Comparison of ENCODE assay signal across 27 cellular contexts in genomic region chr18:36364911-36365624, GRCh38.
A peak's percentile ranks its signal among the peaks of the same experiment; 100 is the strongest.
DNase-seq lines count a peak whose midpoint lies in the region; ATAC-seq, FAIRE-seq and TF ChIP-seq lines count a peak whose summit lies in the region.
"Had no signal": no experiment of that assay in that cellular context is flagged by ENCODE, and none has a peak within 500 bp of the region (broad histone marks: within the 10 kb centered on the region; RNA-seq: fewer than 3 reads in every experiment).

No MANE protein-coding gene starts in this region.

- POLR2A ChIA-PET in SK-N-SH (lab: Yijun Ruan, JAX), result interaction anchor here (0.5 to 1.4 kb wide), 2 partner anchors 38 to 67 kb away, joined by 3 to 4 read pairs; no protein-coding TSS in a partner anchor
- POLR2A ChIA-PET in GM12878 (lab: Charles Lee), result interaction anchor here (0.6 to 5.1 kb wide), 10 partner anchors 9 to 206 kb away, joined by 3 to 51 read pairs (median 4); partner anchors contain the start of gene FHOD3

- DNase-seq in SK-N-SH (peak; percentile 27), D721Med (ENCODE audit: insufficient read length, low spot score) (no peak), GM12878 (ENCODE audit: low read depth, low spot score) (no peak), nephron progenitor cell (no peak), NCI-H146 treated with DMSO at 0.1 percent for 48 hours (lab: John Stamatoyannopoulos, UW; ENCODE audit: unreplicated experiment) (no peak)
- DNase-seq: AML-193; Caco-2; Calu3; CD4-positive, alpha-beta T cell; CD8-positive, alpha-beta T cell; DMS 273 treated with DMSO at 0.1 percent for 48 hours; DMS153; DMS53; DMS79; DND-41; EL; GDM1 had no signal

- H3K9me3 ChIP-seq in SK-N-SH, result no peaks in the 10 kb centered on the region
- H3K9me3 ChIP-seq in GM12878 (replicated peaks; ENCODE audit: control insufficient read depth, insufficient read depth, low read length), result no peaks in the 10 kb centered on the region; the same call in 2 of the 3 replicates
- H3K9me3 ChIP-seq: A549, Caco-2 had no signal

- RAD21 ChIA-PET in GM12878 (lab: Charles Lee; ENCODE audit: unreplicated experiment), result interaction anchor here (0.6 to 13.5 kb wide), 19 partner anchors 9 to 192 kb away, joined by 3 to 203 read pairs (median 5); partner anchors contain the start of gene FHOD3

- H3K4me1 ChIP-seq in SK-N-SH (ENCODE audit: control insufficient read depth in 1 of 2, insufficient read depth in 2 of 2, low read depth in 1 of 2, low read length in 1 of 2), result peaks cover 0 to 22% of the 10 kb centered on the region in 2 experiments; a peak in 2 of 4 replicates
- H3K4me1 ChIP-seq in GM12878 (ENCODE audit: control insufficient read depth, insufficient read depth, low read length), result peaks cover 23% of the 10 kb centered on the region
- H3K4me1 ChIP-seq: A549; BLaER1 treated with 17β-estradiol and CSF1 and Interleukin-3, amounts not matched to agents 10 nM and 100 nM; Caco-2 had no signal

- H3K27ac ChIP-seq in SK-N-SH (ENCODE audit: low read depth in 2 of 2, low read length in 1 of 2), result peak overlapping the region in 1 of 2 experiments; percentile 76; a peak in 2 of 4 replicates
- peak overlapping the region; percentile 48 for H3K27ac ChIP-seq in GM12878 (ENCODE audit: control insufficient read depth, insufficient read depth)
- H3K27ac ChIP-seq: 22Rv1; A549; BLaER1 treated with 17β-estradiol and CSF1 and Interleukin-3, amounts not matched to agents 10 nM and 100 nM; C4-2B had no signal

- peaks cover 3% of the 10 kb centered on the region for H3K27me3 Mint-ChIP-seq in nephron progenitor cell (ENCODE audit: low read depth, poor library complexity)

- H3F3A ChIP-seq in SK-N-SH (replicated peaks; ENCODE audit: insufficient read depth), result no peaks in the 10 kb centered on the region

- CTCF ChIA-PET in SK-N-SH (lab: Yijun Ruan, JAX), result interaction anchor here (1.0 to 1.2 kb wide), 2 partner anchors 13 to 207 kb away, joined by 3 read pairs; no protein-coding TSS in a partner anchor
- CTCF ChIA-PET in GM12878 (lab: Yijun Ruan, JAX), result interaction anchor here (1.0 to 4.3 kb wide), 9 partner anchors 14 to 270 kb away, joined by 3 to 21 read pairs (median 4); partner anchors contain the start of gene FHOD3

- H3K4me1 Mint-ChIP-seq in nephron progenitor cell, result peaks cover 22% of the 10 kb centered on the region
- H3K4me1 Mint-ChIP-seq: B cell had no signal

- H3K4me3 Mint-ChIP-seq in nephron progenitor cell, result no peak overlapping the region
- H3K4me3 Mint-ChIP-seq: B cell; CD4-positive, alpha-beta T cell; CD8-positive, alpha-beta T cell had no signal

- TF ChIP-seq EP300 in SK-N-SH (IDR thresholded peaks at IDR 0.05; ENCODE audit: borderline replicate concordance in 1 of 2, low read depth in 1 of 2, low read length in 1 of 2) (0 out of 4 replicates have a peak, but pooled peaks of 1 of the 2 experiments have one; percentile 52), GM12878 (IDR thresholded peaks at IDR 0.05; ENCODE audit: borderline replicate concordance in 1 of 2, control insufficient read depth in 1 of 2, low read depth in 2 of 2, low read length in 2 of 2) (no peak)

- FAIRE-seq in D721Med (lab: Jason Lieb, UNC) (peak; percentile 55), GM12878 (lab: Jason Lieb, UNC) (no peak)
- FAIRE-seq: A549, GM12891, GM19239 had no signal

- no peak overlapping the region for H2AFZ ChIP-seq in SK-N-SH (ENCODE audit: low read depth)
- H2AFZ ChIP-seq in GM12878 (ENCODE audit: control insufficient read depth, low read depth, low read length), result no peak overlapping the region

- H3K36me3 Mint-ChIP-seq in nephron progenitor cell (ENCODE audit: low read depth), result peaks cover 33% of the 10 kb centered on the region
- H3K36me3 Mint-ChIP-seq: CD8-positive, alpha-beta T cell had no signal

- H3K9me3 Mint-ChIP-seq in nephron progenitor cell, result peaks cover 24% of the 10 kb centered on the region
- H3K9me3 Mint-ChIP-seq: CD4-positive, alpha-beta T cell; CD8-positive, alpha-beta T cell had no signal

- TF ChIP-seq POLR2A in GM12878 (IDR thresholded peaks at IDR 0.05; ENCODE audit: low read depth, low read length), result no peak

- SMC1A ChIA-PET in GM12878 (lab: Charles Lee; ENCODE audit: uncharacterized antibody, unreplicated experiment), result interaction anchor here (1.0 to 41.4 kb wide), 12 partner anchors 9 to 347 kb away, joined by 3 to 1180 read pairs (median 33); partner anchors contain the start of gene FHOD3

- in situ Hi-C loops in GM12878 (cut with MboI), result no loop called here

- no peak overlapping the region for H3K4me3 ChIP-seq in SK-N-SH (ENCODE audit: low read depth in 2 of 2, low read length in 1 of 2)
- no peak overlapping the region for H3K4me3 ChIP-seq in GM12878
- H3K4me3 ChIP-seq: A549; BLaER1 treated with 17β-estradiol and CSF1 and Interleukin-3, amounts not matched to agents 10 nM and 100 nM had no signal

- H3K4me2 ChIP-seq in SK-N-SH (no peak overlapping the region), GM12878 (ENCODE audit: control insufficient read depth, insufficient read depth) (no peak overlapping the region)
- H3K4me2 ChIP-seq: A549; BLaER1 treated with 17β-estradiol and CSF1 and Interleukin-3, amounts not matched to agents 10 nM and 100 nM had no signal

- H3K27ac Mint-ChIP-seq in nephron progenitor cell, result peak overlapping the region; percentile 44
- H3K27ac Mint-ChIP-seq: B cell; CD4-positive, alpha-beta T cell; CD8-positive, alpha-beta T cell had no signal

- H3K9me2 ChIP-seq in SK-N-SH, result no peaks in the 10 kb centered on the region

- intact Hi-C loops in GM12878 (cut with micrococcal nuclease; ENCODE audit: unreplicated experiment), result no loop called here

- WGBS in SK-N-SH (ENCODE audit: low lambda C conversion rate), result 74% methylated on average over 2 of the region's 2 CpGs
- 19% methylated on average over 2 of the region's 2 CpGs for WGBS in GM12878 (ENCODE audit: insufficient coverage, insufficient replicate concordance, low lambda C conversion rate, missing lambda C conversion rate)

- TF ChIP-seq RAD21 in SK-N-SH (IDR thresholded peaks at IDR 0.05; ENCODE audit: low read length) (no peak), GM12878 (IDR thresholded peaks at IDR 0.05; ENCODE audit: insufficient read depth, low read depth, low read length) (no peak)

- H3K9ac ChIP-seq in SK-N-SH (no peak overlapping the region), GM12878 (ENCODE audit: control insufficient read depth, insufficient read depth, low read length) (no peak overlapping the region)
- H3K9ac ChIP-seq: BLaER1 treated with 17β-estradiol and CSF1 and Interleukin-3, amounts not matched to agents 10 nM and 100 nM had no signal

- no peak for TF ChIP-seq CTCF in SK-N-SH (IDR thresholded peaks at IDR 0.05)
- TF ChIP-seq CTCF in D721Med (IDR thresholded peaks at IDR 0.05; ENCODE audit: insufficient read depth, missing control alignments), result no peak
- no peak for TF ChIP-seq CTCF in GM12878 (IDR thresholded peaks at IDR 0.05 in 2 of 3, conservative IDR thresholded peaks at IDR 0.05 in 1 of 3; ENCODE audit: control insufficient read depth in 2 of 3, extremely low read depth in 1 of 3, insufficient read depth in 1 of 3, low read depth in 3 of 3, low read length in 3 of 3)
- no peak for TF ChIP-seq CTCF in nephron progenitor cell (IDR thresholded peaks at IDR 0.05)

- BruUV-seq in GM12878 (replicated peaks; lab: Mats Ljungman, UMichigan), result no TSS peak

- no peaks in the 10 kb centered on the region for H3K79me2 ChIP-seq in SK-N-SH (ENCODE audit: insufficient read depth)
- no peaks in the 10 kb centered on the region; the same call in 1 of the 2 replicates for H3K79me2 ChIP-seq in GM12878 (ENCODE audit: control insufficient read depth, insufficient read depth, low read length)

- no peak for ATAC-seq in SK-N-SH treated with all-trans-retinoic acid at 6 μM for 48 hours
- ATAC-seq in GM12878, result no peak
- no peak for ATAC-seq in HG02973 (IDR thresholded peaks at IDR 0.05; ENCODE audit: unreplicated experiment)
- no peak for ATAC-seq in GM21529 (IDR thresholded peaks at IDR 0.05; ENCODE audit: unreplicated experiment)
- ATAC-seq: A549; CD8-positive, alpha-beta T cell had no signal

- H3K27me3 ChIP-seq in SK-N-SH (ENCODE audit: insufficient read depth) (no peaks in the 10 kb centered on the region), GM12878 (replicated peaks in 1 of 2; ENCODE audit: control insufficient read depth in 2 of 2, insufficient read depth in 2 of 2, low read length in 1 of 2) (no peaks in the 10 kb centered on the region)

- H3K36me3 ChIP-seq in SK-N-SH (replicated peaks in 1 of 2; ENCODE audit: control insufficient read depth in 1 of 2, insufficient read depth in 2 of 2, low read length in 1 of 2) (no peaks in the 10 kb centered on the region), GM12878 (ENCODE audit: control insufficient read depth in 2 of 2, insufficient read depth in 2 of 2, low read length in 1 of 2) (no peaks in the 10 kb centered on the region; a peak in 1 of 4 replicates)
- H3K36me3 ChIP-seq: BLaER1 treated with 17β-estradiol and CSF1 and Interleukin-3, amounts not matched to agents 10 nM and 100 nM had no signal

- H4K20me1 ChIP-seq in SK-N-SH (ENCODE audit: insufficient read depth) (no peaks in the 10 kb centered on the region), GM12878 (ENCODE audit: control insufficient read depth, insufficient read depth) (no peaks in the 10 kb centered on the region)
- H4K20me1 ChIP-seq: BLaER1 treated with 17β-estradiol and CSF1 and Interleukin-3, amounts not matched to agents 10 nM and 100 nM had no signal

TF ChIP-seq in SK-N-SH treated with all-trans-retinoic acid at 6 μM for 48 hours, 23 proteins besides CTCF, POLR2A, EP300 and RAD21 (continues in another document):
- TF ChIP-seq ZFP3 (CRISPR knock-in tag; IDR thresholded peaks at IDR 0.05) (no peak), ZNF565 (CRISPR knock-in tag; conservative IDR thresholded peaks at IDR 0.05; ENCODE audit: low read depth) (no peak), ISL1 (CRISPR knock-in tag; IDR thresholded peaks at IDR 0.05) (no peak), GLIS3 (CRISPR knock-in tag; IDR thresholded peaks at IDR 0.05) (no peak), ZNF70 (CRISPR knock-in tag; IDR thresholded peaks at IDR 0.05) (no peak), SNAI2 (CRISPR knock-in tag; IDR thresholded peaks at IDR 0.05) (no peak), PPARA (CRISPR knock-in tag; IDR thresholded peaks at IDR 0.05; ENCODE audit: borderline replicate concordance) (no peak), TOX (CRISPR knock-in tag; IDR thresholded peaks at IDR 0.05; ENCODE audit: borderline replicate concordance) (no peak), ZFP30 (CRISPR knock-in tag; IDR thresholded peaks at IDR 0.05) (no peak)

TF ChIP-seq in GM12878, 131 proteins besides CTCF, POLR2A, EP300 and RAD21 (continues in another document):
- no peak for TF ChIP-seq FOS (IDR thresholded peaks at IDR 0.05; ENCODE audit: borderline replicate concordance, extremely low read depth, insufficient read length)
- TF ChIP-seq, protein P1, sequence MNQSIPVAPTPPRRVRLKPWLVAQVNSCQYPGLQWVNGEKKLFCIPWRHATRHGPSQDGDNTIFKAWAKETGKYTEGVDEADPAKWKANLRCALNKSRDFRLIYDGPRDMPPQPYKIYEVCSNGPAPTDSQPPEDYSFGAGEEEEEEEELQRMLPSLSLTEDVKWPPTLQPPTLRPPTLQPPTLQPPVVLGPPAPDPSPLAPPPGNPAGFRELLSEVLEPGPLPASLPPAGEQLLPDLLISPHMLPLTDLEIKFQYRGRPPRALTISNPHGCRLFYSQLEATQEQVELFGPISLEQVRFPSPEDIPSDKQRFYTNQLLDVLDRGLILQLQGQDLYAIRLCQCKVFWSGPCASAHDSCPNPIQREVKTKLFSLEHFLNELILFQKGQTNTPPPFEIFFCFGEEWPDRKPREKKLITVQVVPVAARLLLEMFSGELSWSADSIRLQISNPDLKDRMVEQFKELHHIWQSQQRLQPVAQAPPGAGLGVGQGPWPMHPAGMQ (IDR thresholded peaks at IDR 0.05; ENCODE audit: borderline replicate concordance), result no peak
